Comparison of ENCODE assay signal across 1 cellular context in the genomic region with DNA sequence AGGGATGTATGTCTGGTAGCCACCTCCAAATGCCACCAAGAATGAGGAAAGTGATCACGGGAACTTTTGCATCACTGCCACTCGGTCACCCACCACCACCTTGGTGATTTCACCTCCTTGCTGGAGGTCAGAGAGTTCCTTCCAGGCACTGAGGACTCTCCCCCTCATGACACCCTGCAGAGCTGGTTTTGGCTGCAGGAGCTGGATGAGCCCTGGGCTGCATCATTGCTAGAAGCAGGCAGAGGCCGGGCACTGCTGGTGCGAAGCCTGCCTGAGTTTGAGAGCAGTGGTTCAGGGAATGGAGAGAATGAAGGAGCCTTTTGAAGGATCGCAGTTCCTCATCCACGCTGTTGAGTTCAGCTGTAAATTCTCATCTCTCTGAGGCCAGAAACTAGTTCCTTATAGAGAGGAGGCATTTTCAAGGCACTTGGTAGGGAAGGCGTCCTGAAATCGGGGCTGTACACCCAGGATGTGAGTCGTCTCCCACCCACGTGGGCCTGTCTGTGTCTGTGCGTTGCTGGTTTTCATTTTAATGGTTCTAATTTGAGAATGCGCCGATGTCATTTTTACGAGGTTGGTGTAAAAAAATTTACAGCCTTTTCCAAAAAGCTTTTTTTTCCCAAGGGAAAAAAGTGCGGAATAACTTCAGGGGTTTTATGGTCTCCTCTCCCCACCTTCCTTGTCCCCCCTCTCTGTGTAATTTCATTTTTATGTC.
TF ChIP-seq lines count a peak whose summit lies in the region.

No MANE protein-coding gene starts in this region.

TF ChIP-seq in WTC11, 78 proteins besides CTCF, POLR2A, EP300 and RAD21 (continued from another document):
- TF ChIP-seq, protein P1, sequence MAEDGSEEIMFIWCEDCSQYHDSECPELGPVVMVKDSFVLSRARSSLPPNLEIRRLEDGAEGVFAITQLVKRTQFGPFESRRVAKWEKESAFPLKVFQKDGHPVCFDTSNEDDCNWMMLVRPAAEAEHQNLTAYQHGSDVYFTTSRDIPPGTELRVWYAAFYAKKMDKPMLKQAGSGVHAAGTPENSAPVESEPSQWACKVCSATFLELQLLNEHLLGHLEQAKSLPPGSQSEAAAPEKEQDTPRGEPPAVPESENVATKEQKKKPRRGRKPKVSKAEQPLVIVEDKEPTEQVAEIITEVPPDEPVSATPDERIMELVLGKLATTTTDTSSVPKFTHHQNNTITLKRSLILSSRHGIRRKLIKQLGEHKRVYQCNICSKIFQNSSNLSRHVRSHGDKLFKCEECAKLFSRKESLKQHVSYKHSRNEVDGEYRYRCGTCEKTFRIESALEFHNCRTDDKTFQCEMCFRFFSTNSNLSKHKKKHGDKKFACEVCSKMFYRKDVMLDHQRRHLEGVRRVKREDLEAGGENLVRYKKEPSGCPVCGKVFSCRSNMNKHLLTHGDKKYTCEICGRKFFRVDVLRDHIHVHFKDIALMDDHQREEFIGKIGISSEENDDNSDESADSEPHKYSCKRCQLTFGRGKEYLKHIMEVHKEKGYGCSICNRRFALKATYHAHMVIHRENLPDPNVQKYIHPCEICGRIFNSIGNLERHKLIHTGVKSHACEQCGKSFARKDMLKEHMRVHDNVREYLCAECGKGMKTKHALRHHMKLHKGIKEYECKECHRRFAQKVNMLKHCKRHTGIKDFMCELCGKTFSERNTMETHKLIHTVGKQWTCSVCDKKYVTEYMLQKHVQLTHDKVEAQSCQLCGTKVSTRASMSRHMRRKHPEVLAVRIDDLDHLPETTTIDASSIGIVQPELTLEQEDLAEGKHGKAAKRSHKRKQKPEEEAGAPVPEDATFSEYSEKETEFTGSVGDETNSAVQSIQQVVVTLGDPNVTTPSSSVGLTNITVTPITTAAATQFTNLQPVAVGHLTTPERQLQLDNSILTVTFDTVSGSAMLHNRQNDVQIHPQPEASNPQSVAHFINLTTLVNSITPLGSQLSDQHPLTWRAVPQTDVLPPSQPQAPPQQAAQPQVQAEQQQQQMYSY (CRISPR knock-in tag; IDR thresholded peaks at IDR 0.05) = no peak
- no peak for TF ChIP-seq TEAD1 (CRISPR knock-in tag; IDR thresholded peaks at IDR 0.05)
- TF ChIP-seq ZNF263 (CRISPR knock-in tag; IDR thresholded peaks at IDR 0.05; ENCODE audit: low read depth) = no peak
- TF ChIP-seq FOXP1 (CRISPR knock-in tag; IDR thresholded peaks at IDR 0.05; ENCODE audit: borderline replicate concordance) = no peak
- TF ChIP-seq ZNF219 (CRISPR knock-in tag; IDR thresholded peaks at IDR 0.05; ENCODE audit: borderline replicate concordance) = no peak
- TF ChIP-seq, protein P2, sequence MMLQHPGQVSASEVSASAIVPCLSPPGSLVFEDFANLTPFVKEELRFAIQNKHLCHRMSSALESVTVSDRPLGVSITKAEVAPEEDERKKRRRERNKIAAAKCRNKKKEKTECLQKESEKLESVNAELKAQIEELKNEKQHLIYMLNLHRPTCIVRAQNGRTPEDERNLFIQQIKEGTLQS (CRISPR knock-in tag; conservative IDR thresholded peaks at IDR 0.05) = no peak
- TF ChIP-seq PRRX2 (CRISPR knock-in tag; IDR thresholded peaks at IDR 0.05) = no peak
- no peak for TF ChIP-seq GRHL2 (CRISPR knock-in tag; IDR thresholded peaks at IDR 0.05; ENCODE audit: insufficient replicate concordance, severe bottlenecking)
- no peak for TF ChIP-seq ZNF121 (CRISPR knock-in tag; IDR thresholded peaks at IDR 0.05)
